8 cellular contexts compared by ENCODE assay signal in genomic region chr3:171458056-171458856, GRCh38. TPM values are rescaled to one million over a fixed set of nuclear protein-coding genes. Genes with fewer than 3 reads are reported as not detected.
DNase-seq lines count a peak whose midpoint lies in the region; ATAC-seq and TF ChIP-seq lines count a peak whose summit lies in the region.

No MANE protein-coding gene starts in this region.

- no peak for TF ChIP-seq CTCF in fibroblast of the aortic adventitia (IDR thresholded peaks at IDR 0.05; ENCODE audit: insufficient read depth, low read length)
- no peak for TF ChIP-seq CTCF in progenitor cell of endocrine pancreas (IDR thresholded peaks at IDR 0.05; ENCODE audit: unreplicated experiment)

- H3K4me1 Mint-ChIP-seq in activated T-cell treated with anti-CD3 and anti-CD28 coated beads, Interleukin-2, amount 50 U/mL, for 4 hours (ENCODE audit: low read depth): peaks cover 58% of the 10 kb centered on the region
- peaks cover 28% of the 10 kb centered on the region for H3K4me1 Mint-ChIP-seq in progenitor cell of endocrine pancreas (ENCODE audit: low read depth)

- H3K27ac Mint-ChIP-seq in progenitor cell of endocrine pancreas: no peak overlapping the region

- H3K9me3 ChIP-seq in HUES64 (ENCODE audit: insufficient read depth, low read depth, low read length): no peaks in the 10 kb centered on the region

- 2% methylated on average over 20 of the region's 23 CpGs for WGBS in HUES64

- H3K4me3 Mint-ChIP-seq in activated T-cell treated with anti-CD3 and anti-CD28 coated beads, Interleukin-2, amount 50 U/mL, for 4 hours: peak overlapping the region; percentile 99
- peak overlapping the region; percentile 86 for H3K4me3 Mint-ChIP-seq in progenitor cell of endocrine pancreas (ENCODE audit: low read depth)

- H3K27ac ChIP-seq in HUES64 (ENCODE audit: low read depth, low read length): peak overlapping the region; percentile 52; the same call in 1 of the 2 replicates

- ATAC-seq in activated T-cell treated with anti-CD3 and anti-CD28 coated beads, Interleukin-2, amount 50 U/mL, for 4 hours: no peak
- no peak for ATAC-seq in GM19395 (IDR thresholded peaks at IDR 0.05; ENCODE audit: unreplicated experiment)

- no peaks in the 10 kb centered on the region for H3K36me3 Mint-ChIP-seq in activated T-cell treated with anti-CD3 and anti-CD28 coated beads, Interleukin-2, amount 50 U/mL, for 4 hours (ENCODE audit: insufficient read depth)
- H3K36me3 Mint-ChIP-seq in progenitor cell of endocrine pancreas (ENCODE audit: insufficient read depth): no peaks in the 10 kb centered on the region

- peaks cover 44% of the 10 kb centered on the region for H3K27me3 ChIP-seq in HUES64 (ENCODE audit: insufficient read depth, low read length)

- peak; percentile 21 for DNase-seq in activated T-cell treated with anti-CD3 and anti-CD28 coated beads, Interleukin-2, amount 50 U/mL, for 4 hours
- DNase-seq in fibroblast of the aortic adventitia (ENCODE audit: low read depth) (peak; percentile 20), progenitor cell of endocrine pancreas (ENCODE audit: low spot score, unreplicated experiment) (no peak), AG20443 (ENCODE audit: low spot score) (no peak), NCI-H2227 treated with DMSO at 0.1 percent for 48 hours (lab: John Stamatoyannopoulos, UW) (no peak), cerebellar nuclear complex (lab: John Stamatoyannopoulos, UW) (no peak)

- H3K9ac ChIP-seq in HUES64 (ENCODE audit: low read depth, low read length): peak overlapping the region; percentile 54; the same call in 1 of the 2 replicates

- H3K36me3 ChIP-seq in HUES64 (ENCODE audit: insufficient read depth, low read length): no peaks in the 10 kb centered on the region

- H3K4me3 ChIP-seq in HUES64 (ENCODE audit: low read length): peak overlapping the region; percentile 87
- H3K4me3 ChIP-seq in fibroblast of the aortic adventitia (ENCODE audit: low read depth, low read length): peak overlapping the region; percentile 87

- no peaks in the 10 kb centered on the region for H3K9me3 Mint-ChIP-seq in activated T-cell treated with anti-CD3 and anti-CD28 coated beads, Interleukin-2, amount 50 U/mL, for 4 hours
- H3K9me3 Mint-ChIP-seq in progenitor cell of endocrine pancreas (ENCODE audit: low read depth): no peaks in the 10 kb centered on the region

- H3K27me3 Mint-ChIP-seq in activated T-cell treated with anti-CD3 and anti-CD28 coated beads, Interleukin-2, amount 50 U/mL, for 4 hours (ENCODE audit: low read depth): no peaks in the 10 kb centered on the region
- H3K27me3 Mint-ChIP-seq in progenitor cell of endocrine pancreas: peaks cover 40% of the 10 kb centered on the region

- peaks cover 49% of the 10 kb centered on the region for H3K4me1 ChIP-seq in HUES64 (ENCODE audit: insufficient read depth, low read length)

RNA-seq across cellular contexts. Expression of gene TNIK, which starts 1.9 kb away (rescaled TPM):
- 30.8 TPM for polyA plus RNA-seq in HUES64 (2013, experiment 1 of 2)
- 32.2 TPM for polyA plus RNA-seq in HUES64 (2013, experiment 2 of 2)
- 10 to 100 TPM; 12.9 to 15.4 (median 13.5) TPM for total RNA-seq in activated T-cell treated with anti-CD3 and anti-CD28 coated beads, Interleukin-2, amount 50 U/mL, for 4 hours
- total RNA-seq in fibroblast of the aortic adventitia (ENCODE audit: low replicate concordance) (21.5 and 24.2 TPM in 2 replicates), progenitor cell of endocrine pancreas (15.7 and 17.7 TPM in 2 replicates)

Comparison
In these comparisons a context has a peak if more than half of its experiments do, and no peak if none do; other contexts are left out.
1. DNase-seq: peak in activated T-cell treated with anti-CD3 and anti-CD28 coated beads, Interleukin-2, amount 50 U/mL, for 4 hours (single experiment) and fibroblast of the aortic adventitia (single experiment); none in progenitor cell of endocrine pancreas (single experiment), AG20443 (single experiment), NCI-H2227 treated with DMSO at 0.1 percent for 48 hours (single experiment) and cerebellar nuclear complex (0 of 2).